In genomic region chr1:233598891-233599541, GRCh38 we compare ENCODE assay signal across 1 cellular context.
TF ChIP-seq lines count a peak whose summit lies in the region.

No MANE protein-coding gene starts in this region.

TF ChIP-seq in K562, 482 proteins besides CTCF, POLR2A, EP300 and RAD21 (continued from another document):
- TF ChIP-seq PRDM10 (IDR thresholded peaks at IDR 0.05; ENCODE audit: partially characterized antibody) (no peak), CXXC5 (CRISPR knock-in tag; IDR thresholded peaks at IDR 0.05) (0 out of 2 replicates have a peak, but pooled peaks have one; percentile 22), CGGBP1 (CRISPR knock-in tag; IDR thresholded peaks at IDR 0.05) (no peak), ZNF184 (CRISPR knock-in tag; IDR thresholded peaks at IDR 0.05) (no peak), JUND (IDR thresholded peaks at IDR 0.05; ENCODE audit: borderline replicate concordance, low read depth, low read length) (peak; percentile 46; the same call in 1 of the 2 replicates), JUND (tag; IDR thresholded peaks at IDR 0.05; ENCODE audit: borderline replicate concordance, low read depth, low read length) (peak; percentile 51; the same call in 1 of the 3 replicates), NR2C2 (CRISPR knock-in tag; IDR thresholded peaks at IDR 0.05) (no peak), NR2C2 (tag; IDR thresholded peaks at IDR 0.05) (0 out of 2 replicates have a peak, but pooled peaks have one; percentile 30), RCOR1 (IDR thresholded peaks at IDR 0.05; ENCODE audit: borderline replicate concordance in 1 of 2, low read depth in 2 of 2, low read length in 2 of 2) (peak in 1 of 2 experiments; percentile 60; a peak in 1 of 4 replicates), MXD1 (CRISPR knock-in tag; IDR thresholded peaks at IDR 0.05; ENCODE audit: borderline replicate concordance, poor library complexity, severe bottlenecking) (no peak), CREB1 (IDR thresholded peaks at IDR 0.05) (no peak), CREB1 (CRISPR knock-in tag; IDR thresholded peaks at IDR 0.05) (no peak), MTA2 (IDR thresholded peaks at IDR 0.05; ENCODE audit: low read depth) (0 out of 2 replicates have a peak, but pooled peaks have one; percentile 17), PATZ1 (CRISPR knock-in tag; IDR thresholded peaks at IDR 0.05; ENCODE audit: borderline replicate concordance) (no peak), MEIS2 (IDR thresholded peaks at IDR 0.05; ENCODE audit: partially characterized antibody) (peak; percentile 96), PKNOX1 (IDR thresholded peaks at IDR 0.05) (peak; percentile 86), MAFG (tag; conservative IDR thresholded peaks at IDR 0.05) (0 out of 2 replicates have a peak, but pooled peaks have one; percentile 12), MTA1 (IDR thresholded peaks at IDR 0.05; ENCODE audit: borderline replicate concordance) (peak; percentile 26; the same call in 1 of the 2 replicates), MYNN (IDR thresholded peaks at IDR 0.05) (0 out of 2 replicates have a peak, but pooled peaks have one; percentile 30), MYNN (CRISPR knock-in tag; IDR thresholded peaks at IDR 0.05) (no peak), HDAC1 (IDR thresholded peaks at IDR 0.05) (peak in 1 of 2 experiments; percentile 39; a peak in 1 of 4 replicates), HES1 (IDR thresholded peaks at IDR 0.05; ENCODE audit: low read depth) (no peak), DPF2 (IDR thresholded peaks at IDR 0.05) (peak; percentile 51; the same call in 1 of the 2 replicates), ADNP (tag; IDR thresholded peaks at IDR 0.05) (peak; percentile 42; the same call in 1 of the 2 replicates), FOSL1 (tag; conservative IDR thresholded peaks at IDR 0.05) (peak; percentile 87), FOXM1 (IDR thresholded peaks at IDR 0.05; ENCODE audit: low read depth) (peak; percentile 37; the same call in 1 of the 2 replicates), FOXM1 (CRISPR knock-in tag; IDR thresholded peaks at IDR 0.05; ENCODE audit: low read depth) (no peak), ZBTB2 (IDR thresholded peaks at IDR 0.05) (no peak), TEAD4 (IDR thresholded peaks at IDR 0.05; ENCODE audit: low read length) (peak; percentile 46; the same call in 1 of the 2 replicates), TEAD4 (CRISPR knock-in tag; IDR thresholded peaks at IDR 0.05; ENCODE audit: borderline replicate concordance) (no peak), CBFA2T3 (IDR thresholded peaks at IDR 0.05) (peak; percentile 43; the same call in 1 of the 2 replicates), CBFA2T2 (conservative IDR thresholded peaks at IDR 0.05) (peak; percentile 20; the same call in 1 of the 2 replicates), SMARCE1 (IDR thresholded peaks at IDR 0.05) (peak; percentile 63; the same call in 1 of the 2 replicates), HDAC2 (IDR thresholded peaks at IDR 0.05) (peak; percentile 32; the same call in 1 of the 2 replicates), MLLT1 (IDR thresholded peaks at IDR 0.05) (0 out of 4 replicates have a peak, but pooled peaks of 1 of the 2 experiments have one; percentile 28), NFE2L1 (tag; IDR thresholded peaks at IDR 0.05; ENCODE audit: borderline replicate concordance, low read depth) (no peak), GABPA (tag; conservative IDR thresholded peaks at IDR 0.05; ENCODE audit: low read depth) (0 out of 2 replicates have a peak, but pooled peaks have one; percentile 24), ESRRA (IDR thresholded peaks at IDR 0.05; ENCODE audit: borderline replicate concordance, low read depth) (peak; percentile 35; the same call in 1 of the 2 replicates), NFATC3 (IDR thresholded peaks at IDR 0.05) (peak; percentile 80; the same call in 1 of the 2 replicates), CHAMP1 (IDR thresholded peaks at IDR 0.05) (peak; percentile 16; the same call in 1 of the 2 replicates), ARID1B (IDR thresholded peaks at IDR 0.05) (peak; percentile 62), LEF1 (IDR thresholded peaks at IDR 0.05) (peak; percentile 50; the same call in 1 of the 2 replicates), KDM1A (IDR thresholded peaks at IDR 0.05) (peak; percentile 58 to 74; a peak in 3 of 4 replicates)
